ENCODE assay signal across 20 cellular contexts in genomic region chr4:128483041-128483440, GRCh38.
DNase-seq lines count a peak whose midpoint lies in the region; FAIRE-seq and TF ChIP-seq lines count a peak whose summit lies in the region.
"Had no signal": no experiment of that assay in that cellular context is flagged by ENCODE, and none has a peak within 500 bp of the region (broad histone marks: within the 10 kb centered on the region; RNA-seq: fewer than 3 reads in every experiment).

No MANE protein-coding gene starts in this region.

- H3K27ac ChIP-seq in endothelial cell of umbilical vein (ENCODE audit: insufficient read depth, low read depth, low read length): no peak overlapping the region
- H3K27ac ChIP-seq: 22Rv1, BLaER1, GM23248, HL-60 had no signal

- no peak for TF ChIP-seq POLR2A in endothelial cell of umbilical vein (IDR thresholded peaks at IDR 0.05; ENCODE audit: low read depth, low read length)

- no peak overlapping the region for H3K4me2 ChIP-seq in endothelial cell of umbilical vein (ENCODE audit: insufficient read depth, low read length)
- H3K4me2 ChIP-seq: BLaER1 had no signal

- H3K9ac ChIP-seq in endothelial cell of umbilical vein (replicated peaks; ENCODE audit: extremely low read depth, insufficient read depth, low read length): no peak overlapping the region
- H3K9ac ChIP-seq: BLaER1, GM23248 had no signal

- intact Hi-C loops in endothelial cell of umbilical vein (cut with micrococcal nuclease): no loop called here

- H3K9me3 ChIP-seq in endothelial cell of umbilical vein (replicated peaks; ENCODE audit: control insufficient read depth, insufficient read depth, low read length): no peaks in the 10 kb centered on the region
- H3K9me3 ChIP-seq: BLaER1, Caco-2 had no signal

- H2AFZ ChIP-seq in endothelial cell of umbilical vein (ENCODE audit: low read depth, low read length): no peak overlapping the region

- no peaks in the 10 kb centered on the region for H3K79me2 ChIP-seq in endothelial cell of umbilical vein (ENCODE audit: control insufficient read depth, insufficient read depth, low read length)

- H3K27me3 ChIP-seq in endothelial cell of umbilical vein (ENCODE audit: control insufficient read depth in 2 of 2, insufficient read depth in 2 of 2, low read length in 2 of 2): no peaks in the 10 kb centered on the region
- H3K27me3 ChIP-seq: BLaER1 had no signal

- POLR2A ChIA-PET in endothelial cell of umbilical vein (lab: Charles Lee): no interaction called here

- H3K4me1 ChIP-seq in endothelial cell of umbilical vein (ENCODE audit: control insufficient read depth, extremely low read depth, insufficient read depth, low read length): no peaks in the 10 kb centered on the region
- H3K4me1 ChIP-seq: BLaER1, Caco-2 had no signal

- no TSS peak for BruUV-seq in endothelial cell of umbilical vein (replicated peaks; lab: Mats Ljungman, UMichigan)

- dilution Hi-C loops in endothelial cell of umbilical vein (cut with MboI; ENCODE audit: extremely low pct_ligation_motif_present, low sequenced_read_pairs): no loop called here

- peak; percentile 31 for FAIRE-seq in endothelial cell of umbilical vein (lab: Jason Lieb, UNC)
- FAIRE-seq: GM12878, GM18507, H54 had no signal

- peak; percentile 19 for DNase-seq in NCI-H748 (lab: John Stamatoyannopoulos, UW; ENCODE audit: unreplicated experiment)
- DNase-seq in NCI-H748 treated with DMSO at 0.1 percent for 48 hours (lab: John Stamatoyannopoulos, UW): no peak
- peak; percentile 12 for DNase-seq in NCI-H82 treated with DMSO at 0.1 percent for 48 hours (lab: John Stamatoyannopoulos, UW; ENCODE audit: unreplicated experiment)
- DNase-seq in endothelial cell of umbilical vein (ENCODE audit: low read depth, low spot score): no peak
- DNase-seq in stimulated activated CD4-positive, alpha-beta T cell treated with anti-CD3 and anti-CD28 coated beads, Interleukin-15, amount 100 ng/mL, for 24 hours: no peak
- DNase-seq in foreskin melanocyte: no peak
- no peak for DNase-seq in NCI-H2227 (lab: John Stamatoyannopoulos, UW; ENCODE audit: unreplicated experiment)
- DNase-seq in A172 (ENCODE audit: low spot score): no peak
- DNase-seq: AML-193; Caco-2; CD8-positive, alpha-beta memory T cell; DMS 273 treated with DMSO at 0.1 percent for 48 hours; DMS79; GM23248 had no signal

- H3K9me1 ChIP-seq in endothelial cell of umbilical vein (replicated peaks; ENCODE audit: control insufficient read depth, extremely low read depth, insufficient read depth, low read length): no peaks in the 10 kb centered on the region

- no peaks in the 10 kb centered on the region for H4K20me1 ChIP-seq in endothelial cell of umbilical vein (replicated peaks; ENCODE audit: control insufficient read depth, extremely low read depth, insufficient read depth, low read length)
- H4K20me1 ChIP-seq: BLaER1 had no signal

- H3K36me3 ChIP-seq in endothelial cell of umbilical vein (ENCODE audit: control insufficient read depth in 2 of 2, extremely low read depth in 1 of 2, insufficient read depth in 2 of 2, low read length in 2 of 2): no peaks in the 10 kb centered on the region
- H3K36me3 ChIP-seq: BLaER1 had no signal

- TF ChIP-seq CTCF in endothelial cell of umbilical vein (IDR thresholded peaks at IDR 0.05; ENCODE audit: extremely low read depth in 1 of 2, insufficient read depth in 1 of 2, low read depth in 1 of 2, low read length in 2 of 2): no peak

- H3K4me3 ChIP-seq in endothelial cell of umbilical vein (replicated peaks in 1 of 3; ENCODE audit: insufficient read depth in 1 of 3, low read depth in 1 of 3, low read length in 3 of 3): no peak overlapping the region
- H3K4me3 ChIP-seq: BLaER1, GM12878 had no signal

- CTCF ChIA-PET in endothelial cell of umbilical vein (lab: Charles Lee): interaction anchor here (0.8 to 2.7 kb wide), 5 partner anchors 9 to 35 kb away, joined by 3 to 10 read pairs (median 5); no protein-coding TSS in a partner anchor

TF ChIP-seq in endothelial cell of umbilical vein, 7 proteins besides CTCF, POLR2A, EP300 and RAD21:
- TF ChIP-seq FOS (IDR thresholded peaks at IDR 0.05; ENCODE audit: borderline replicate concordance, insufficient read depth, low read length) (no peak), EZH2 (IDR thresholded peaks at IDR 0.05; ENCODE audit: borderline replicate concordance, low read depth, low read length, severe bottlenecking) (no peak), MYC (IDR thresholded peaks at IDR 0.05; ENCODE audit: low read depth, low read length) (no peak), GATA2 (IDR thresholded peaks at IDR 0.05; ENCODE audit: insufficient read depth, insufficient read length, low read depth, low read length) (no peak), JUN (IDR thresholded peaks at IDR 0.05; ENCODE audit: borderline replicate concordance, insufficient read depth, insufficient read length, low read depth) (no peak), MAX (IDR thresholded peaks at IDR 0.05; ENCODE audit: insufficient read depth, insufficient read length) (no peak), POLR2AphosphoS5 (IDR thresholded peaks at IDR 0.05; ENCODE audit: insufficient read depth, low read depth, low read length) (no peak)
TF ChIP-seq in endothelial cell of umbilical vein: peak in this region for 0.

Comparison
In these comparisons a context has a peak if more than half of its experiments do, and no peak if none do; other contexts are left out.
1. DNase-seq: peak in NCI-H748 (single experiment) and NCI-H82 treated with DMSO at 0.1 percent for 48 hours (single experiment); none in NCI-H748 treated with DMSO at 0.1 percent for 48 hours (single experiment), endothelial cell of umbilical vein (single experiment), stimulated activated CD4-positive, alpha-beta T cell treated with anti-CD3 and anti-CD28 coated beads, Interleukin-15, amount 100 ng/mL, for 24 hours (single experiment), foreskin melanocyte (single experiment), NCI-H2227 (single experiment) and A172 (single experiment).